ENCODE assay signal across 8 cellular contexts in the genomic region with DNA sequence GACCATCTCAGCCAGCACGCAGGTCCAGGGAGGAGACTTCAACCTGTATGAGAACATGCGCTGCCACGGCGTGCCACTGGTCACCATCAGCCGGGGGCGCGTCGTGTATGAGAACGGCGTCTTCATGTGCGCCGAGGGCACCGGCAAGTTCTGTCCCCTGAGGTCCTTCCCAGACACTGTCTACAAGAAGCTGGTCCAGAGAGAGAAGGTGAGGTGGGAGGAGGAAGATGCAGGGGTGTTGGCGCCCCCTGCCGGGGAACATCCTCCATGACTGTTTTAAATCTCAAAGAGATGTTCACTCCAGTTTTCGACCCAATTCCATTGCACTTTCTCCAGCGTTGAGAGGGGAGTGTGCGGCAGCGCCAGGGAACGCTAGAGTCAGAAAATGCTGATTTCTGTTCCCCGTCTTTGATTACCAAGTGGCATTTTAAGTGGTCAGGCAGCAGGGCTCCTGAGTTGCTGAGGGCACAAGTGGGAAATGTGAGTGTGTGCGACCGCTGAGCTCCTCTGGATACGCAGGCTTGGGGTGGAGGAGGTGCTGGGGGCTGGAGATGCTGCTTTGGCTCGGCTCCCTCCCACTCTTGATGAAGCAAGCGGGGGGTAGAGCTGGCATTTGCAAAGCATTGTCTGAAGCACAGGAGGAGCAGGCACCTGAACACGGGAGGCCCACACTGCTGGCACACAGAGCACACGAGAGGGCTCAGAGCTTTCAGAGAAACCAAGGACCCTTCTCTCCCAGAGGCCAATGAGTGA. TPM values are rescaled to one million over a fixed set of nuclear protein-coding genes. Genes with fewer than 3 reads are reported as not detected.
DNase-seq lines count a peak whose midpoint lies in the region; ATAC-seq and TF ChIP-seq lines count a peak whose summit lies in the region.

No MANE protein-coding gene starts in this region.

- CTCF ChIA-PET in activated CD8-positive, alpha-beta T cell treated with anti-CD3 and anti-CD28 coated beads, Interleukin-2, amount 10 ng/mL, durations not matched to agents 7 days and 5 days (lab: Charles Lee), result interaction anchor here (0.7 to 8.1 kb wide), 15 partner anchors 9 to 121 kb away, joined by 3 to 80 read pairs (median 4); partner anchors contain the start of gene DPYSL5

- POLR2A ChIA-PET in activated CD8-positive, alpha-beta T cell treated with anti-CD3 and anti-CD28 coated beads, Interleukin-2, amount 10 ng/mL, durations not matched to agents 7 days and 5 days (lab: Charles Lee), result no interaction called here

- H3K9me3 Mint-ChIP-seq in activated CD8-positive, alpha-beta T cell treated with anti-CD3 and anti-CD28 coated beads, Interleukin-2, amount 10 ng/mL, durations not matched to agents 7 days and 5 days (ENCODE audit: insufficient read depth), result no peaks in the 10 kb centered on the region
- H3K9me3 Mint-ChIP-seq in endodermal cell, result no peaks in the 10 kb centered on the region
- no peaks in the 10 kb centered on the region for H3K9me3 Mint-ChIP-seq in memory B cell

- H3K4me1 Mint-ChIP-seq in activated CD8-positive, alpha-beta T cell treated with anti-CD3 and anti-CD28 coated beads, Interleukin-2, amount 10 ng/mL, durations not matched to agents 7 days and 5 days (ENCODE audit: low read depth), result no peaks in the 10 kb centered on the region
- H3K4me1 Mint-ChIP-seq in endodermal cell (peaks cover 12% of the 10 kb centered on the region), memory B cell (peaks cover 4% of the 10 kb centered on the region)

- H3K4me3 ChIP-seq in endodermal cell (ENCODE audit: low read length), result peak overlapping the region; percentile 57

- no peak overlapping the region for H3K27ac ChIP-seq in endodermal cell (ENCODE audit: low read depth, low read length)

- no peak overlapping the region for H3K9ac ChIP-seq in endodermal cell (ENCODE audit: extremely low read depth, low read length, poor library complexity, severe bottlenecking)

- DNase-seq in A172 (ENCODE audit: low spot score) (peak; percentile 51), NCI-H510A (lab: John Stamatoyannopoulos, UW) (peak; percentile 14), endodermal cell (peak; percentile 94), memory B cell (ENCODE audit: low spot score in 2 of 2) (peak; percentile 53 to 59), NCI-H187 treated with DMSO at 0.1 percent for 48 hours (lab: John Stamatoyannopoulos, UW) (no peak)
- peak; percentile 73 for DNase-seq in activated CD8-positive, alpha-beta T cell treated with anti-CD3 and anti-CD28 coated beads, Interleukin-2, amount 10 ng/mL, durations not matched to agents 7 days and 5 days
- peak; percentile 19 to 36 for DNase-seq in stimulated activated CD8-positive, alpha-beta memory T cell treated with anti-CD3 and anti-CD28 coated beads, Interleukin-4, amount 100 ng/mL, for 1 hour (ENCODE audit: low read depth in 2 of 2, low spot score in 1 of 2)

- WGBS in endodermal cell (ENCODE audit: insufficient coverage in 1 of 2, insufficient read length in 1 of 2), 2 experiments, result 29 to 30% methylated on average over 10 to 28 of the region's 28 CpGs

- H3K36me3 ChIP-seq in endodermal cell (ENCODE audit: control insufficient read depth, insufficient read depth, low read length), result no peaks in the 10 kb centered on the region

- no peaks in the 10 kb centered on the region for H3K9me3 ChIP-seq in endodermal cell (ENCODE audit: control insufficient read depth, low read length)

- H3K4me3 Mint-ChIP-seq in activated CD8-positive, alpha-beta T cell treated with anti-CD3 and anti-CD28 coated beads, Interleukin-2, amount 10 ng/mL, durations not matched to agents 7 days and 5 days, result no peak overlapping the region
- H3K4me3 Mint-ChIP-seq in endodermal cell (peak overlapping the region; percentile 52), memory B cell (no peak overlapping the region)

- H3K27me3 ChIP-seq in endodermal cell (ENCODE audit: control insufficient read depth, insufficient read depth, low read length, poor library complexity, severe bottlenecking), result peaks cover 6% of the 10 kb centered on the region

- no peaks in the 10 kb centered on the region for H3K36me3 Mint-ChIP-seq in activated CD8-positive, alpha-beta T cell treated with anti-CD3 and anti-CD28 coated beads, Interleukin-2, amount 10 ng/mL, durations not matched to agents 7 days and 5 days (ENCODE audit: low read depth)
- no peaks in the 10 kb centered on the region for H3K36me3 Mint-ChIP-seq in endodermal cell (ENCODE audit: low read depth)
- H3K36me3 Mint-ChIP-seq in memory B cell, result no peaks in the 10 kb centered on the region

- H3K4me1 ChIP-seq in endodermal cell (ENCODE audit: control insufficient read depth, insufficient read depth, low read length), result peaks cover 6% of the 10 kb centered on the region

- H3K27me3 Mint-ChIP-seq in activated CD8-positive, alpha-beta T cell treated with anti-CD3 and anti-CD28 coated beads, Interleukin-2, amount 10 ng/mL, durations not matched to agents 7 days and 5 days (ENCODE audit: low read depth), result peaks cover 3% of the 10 kb centered on the region
- H3K27me3 Mint-ChIP-seq in endodermal cell (ENCODE audit: insufficient read depth) (peaks cover 29% of the 10 kb centered on the region), memory B cell (peaks cover 12% of the 10 kb centered on the region)

- ATAC-seq in activated CD8-positive, alpha-beta T cell treated with anti-CD3 and anti-CD28 coated beads, Interleukin-2, amount 10 ng/mL, durations not matched to agents 7 days and 5 days, result peak; percentile 60
- peak; percentile 59 for ATAC-seq in memory B cell (ENCODE audit: low read depth)

- H3K27ac Mint-ChIP-seq in activated CD8-positive, alpha-beta T cell treated with anti-CD3 and anti-CD28 coated beads, Interleukin-2, amount 10 ng/mL, durations not matched to agents 7 days and 5 days, result no peak overlapping the region
- H3K27ac Mint-ChIP-seq in endodermal cell, result no peak overlapping the region
- no peak overlapping the region for H3K27ac Mint-ChIP-seq in memory B cell

- TF ChIP-seq CTCF in GM12873 (IDR thresholded peaks at IDR 0.05; ENCODE audit: insufficient read depth, low read depth, low read length, missing control alignments) (peak; percentile 88), endodermal cell (conservative IDR thresholded peaks at IDR 0.05) (peak; percentile 96)

RNA-seq across cellular contexts. Expression of gene MAPRE3, which starts 27.7 kb away (rescaled TPM):
- 7.1 and 9.7 TPM in 2 replicates for total RNA-seq in A172 (2014; rRNA removed; shearing (Covaris generic))
- under 1 TPM; 0.52 to 0.95 TPM for total RNA-seq in activated CD8-positive, alpha-beta T cell treated with anti-CD3 and anti-CD28 coated beads, Interleukin-2, amount 10 ng/mL, durations not matched to agents 7 days and 5 days
- total RNA-seq in endodermal cell, result 1 to 10 TPM; 3.2 to 4.4 TPM
- polyA plus RNA-seq in endodermal cell (2013, experiment 1 of 2), result 26.1 TPM
- 23.8 TPM for polyA plus RNA-seq in endodermal cell (2013, experiment 2 of 2)
